24 cellular contexts compared by ENCODE assay signal in genomic region chr10:52649471-52649870, GRCh38.
DNase-seq lines count a peak whose midpoint lies in the region; ATAC-seq, FAIRE-seq and TF ChIP-seq lines count a peak whose summit lies in the region.
"Had no signal": no experiment of that assay in that cellular context is flagged by ENCODE, and none has a peak within 500 bp of the region (broad histone marks: within the 10 kb centered on the region; RNA-seq: fewer than 3 reads in every experiment).

No MANE protein-coding gene starts in this region.

- H3K9ac ChIP-seq in PC-3 (ENCODE audit: low read length): no peak overlapping the region
- H3K9ac ChIP-seq: BLaER1 treated with 17β-estradiol and CSF1 and Interleukin-3, amounts not matched to agents 10 nM and 100 nM; GM23248 had no signal

- no peaks in the 10 kb centered on the region for H3K27me3 ChIP-seq in PC-3 (ENCODE audit: low read length)
- H3K27me3 ChIP-seq: BLaER1 treated with 17β-estradiol and CSF1 and Interleukin-3, amounts not matched to agents 10 nM and 100 nM had no signal

- CTCF ChIA-PET in PC-3 (lab: Charles Lee): no interaction called here

- H3K9me2 ChIP-seq in PC-3 (replicated peaks; ENCODE audit: low read length): no peaks in the 10 kb centered on the region

- no peaks in the 10 kb centered on the region for H3K9me3 Mint-ChIP-seq in type B pancreatic cell
- H3K9me3 Mint-ChIP-seq: HFFc6 had no signal

- ATAC-seq in PC-3 (no peak), HG03354 (IDR thresholded peaks at IDR 0.05; ENCODE audit: poor library complexity, severe bottlenecking, unreplicated experiment) (no peak)
- ATAC-seq: CD8-positive, alpha-beta T cell; HCT116; HepG2 had no signal

- H3K36me3 ChIP-seq in PC-3 (ENCODE audit: low read depth, low read length): no peaks in the 10 kb centered on the region

- TF ChIP-seq CTCF in PC-3 (conservative IDR thresholded peaks at IDR 0.05; ENCODE audit: low read depth, low read length) (0 out of 2 replicates have a peak, but pooled peaks have one; percentile 9), fibroblast of villous mesenchyme (IDR thresholded peaks at IDR 0.05; ENCODE audit: insufficient read depth, low read depth, low read length) (no peak), type B pancreatic cell (conservative IDR thresholded peaks at IDR 0.05) (no peak)

- H3K4me1 ChIP-seq in PC-3 (ENCODE audit: insufficient read depth, low read length): peaks cover 21% of the 10 kb centered on the region

- peaks cover 22% of the 10 kb centered on the region for H3K4me1 Mint-ChIP-seq in type B pancreatic cell (ENCODE audit: unreplicated experiment)
- H3K4me1 Mint-ChIP-seq: B cell, IgD-negative memory B cell had no signal

- no peak overlapping the region for H3K27ac ChIP-seq in PC-3 (ENCODE audit: low read length)
- H3K27ac ChIP-seq: BLaER1 treated with 17β-estradiol and CSF1 and Interleukin-3, amounts not matched to agents 10 nM and 100 nM; GM23248 had no signal

- no peaks in the 10 kb centered on the region for H3K9me3 ChIP-seq in PC-3 (ENCODE audit: low read length)
- H3K9me3 ChIP-seq: BLaER1 treated with 17β-estradiol and CSF1 and Interleukin-3, amounts not matched to agents 10 nM and 100 nM had no signal

- H3K79me2 ChIP-seq in PC-3 (ENCODE audit: low read length): no peaks in the 10 kb centered on the region

- no peaks in the 10 kb centered on the region for H3K36me3 Mint-ChIP-seq in type B pancreatic cell
- H3K36me3 Mint-ChIP-seq: CD8-positive, alpha-beta T cell; IgD-negative memory B cell had no signal

- peak; percentile 15 for DNase-seq in CMK (ENCODE audit: low read depth)
- DNase-seq in PC-3: no peak
- DNase-seq in fibroblast of villous mesenchyme (ENCODE audit: low read depth): peak; percentile 54
- no peak for DNase-seq in activated naive CD4-positive, alpha-beta T cell treated with anti-CD3 and anti-CD28 coated beads, Interleukin-2, amount 50 U/mL, for 16 hours
- DNase-seq in type B pancreatic cell (ENCODE audit: extremely low spot score, unreplicated experiment): no peak
- DNase-seq in HTR-8/SVneo (ENCODE audit: insufficient read length, low spot score): no peak
- DNase-seq: 8988T; CD8-positive, alpha-beta T cell; COR-L47; DMS 273 treated with DMSO at 0.1 percent for 48 hours; DMS53; DND-41; GM23248; HFFc6 had no signal

- no peak overlapping the region for H3K4me2 ChIP-seq in PC-3 (ENCODE audit: low read length)
- H3K4me2 ChIP-seq: BLaER1 treated with 17β-estradiol and CSF1 and Interleukin-3, amounts not matched to agents 10 nM and 100 nM had no signal

- intact Hi-C loops in PC-3 (cut with micrococcal nuclease): no loop called here

- no peak overlapping the region for H3K27ac Mint-ChIP-seq in type B pancreatic cell
- H3K27ac Mint-ChIP-seq: B cell; CD8-positive, alpha-beta T cell; HFFc6; IgD-negative memory B cell had no signal

- no peaks in the 10 kb centered on the region for H3F3A ChIP-seq in PC-3 (ENCODE audit: low read length, unreplicated experiment)

- FAIRE-seq in HTR-8/SVneo (lab: Jason Lieb, UNC): no peak
- FAIRE-seq: G401.6, GM12891, GM18507, H54, HepG2 had no signal

- peaks cover 3% of the 10 kb centered on the region for H3K27me3 Mint-ChIP-seq in type B pancreatic cell
- H3K27me3 Mint-ChIP-seq: B cell, IgD-negative memory B cell had no signal

- no peaks in the 10 kb centered on the region for H4K20me1 ChIP-seq in PC-3 (ENCODE audit: low read length)

- H3K4me3 Mint-ChIP-seq in type B pancreatic cell: no peak overlapping the region
- H3K4me3 Mint-ChIP-seq: B cell; CD8-positive, alpha-beta T cell; HFFc6; IgD-negative memory B cell had no signal

- H2AFZ ChIP-seq in PC-3 (ENCODE audit: low read length): no peak overlapping the region; the same call in 1 of the 2 replicates
- H2AFZ ChIP-seq: GM23248 had no signal

- no peak overlapping the region for H3K4me3 ChIP-seq in PC-3 (ENCODE audit: low read length)
- no peak overlapping the region for H3K4me3 ChIP-seq in fibroblast of villous mesenchyme (ENCODE audit: low read depth, low read length)
- H3K4me3 ChIP-seq: BLaER1 treated with 17β-estradiol and CSF1 and Interleukin-3, amounts not matched to agents 10 nM and 100 nM; GM23248 had no signal

- no TSS peak for BruUV-seq in PC-3 (replicated peaks; lab: Mats Ljungman, UMichigan)

- POLR2A ChIA-PET in PC-3 (lab: Charles Lee; ENCODE audit: unreplicated experiment): no interaction called here

Comparison
In these comparisons a context has a peak if more than half of its experiments do, and no peak if none do; other contexts are left out.
1. DNase-seq: peak in CMK (single experiment) and fibroblast of villous mesenchyme (single experiment); none in PC-3 (single experiment), activated naive CD4-positive, alpha-beta T cell treated with anti-CD3 and anti-CD28 coated beads, Interleukin-2, amount 50 U/mL, for 16 hours (single experiment), type B pancreatic cell (single experiment) and HTR-8/SVneo (single experiment).